In the genomic region with DNA sequence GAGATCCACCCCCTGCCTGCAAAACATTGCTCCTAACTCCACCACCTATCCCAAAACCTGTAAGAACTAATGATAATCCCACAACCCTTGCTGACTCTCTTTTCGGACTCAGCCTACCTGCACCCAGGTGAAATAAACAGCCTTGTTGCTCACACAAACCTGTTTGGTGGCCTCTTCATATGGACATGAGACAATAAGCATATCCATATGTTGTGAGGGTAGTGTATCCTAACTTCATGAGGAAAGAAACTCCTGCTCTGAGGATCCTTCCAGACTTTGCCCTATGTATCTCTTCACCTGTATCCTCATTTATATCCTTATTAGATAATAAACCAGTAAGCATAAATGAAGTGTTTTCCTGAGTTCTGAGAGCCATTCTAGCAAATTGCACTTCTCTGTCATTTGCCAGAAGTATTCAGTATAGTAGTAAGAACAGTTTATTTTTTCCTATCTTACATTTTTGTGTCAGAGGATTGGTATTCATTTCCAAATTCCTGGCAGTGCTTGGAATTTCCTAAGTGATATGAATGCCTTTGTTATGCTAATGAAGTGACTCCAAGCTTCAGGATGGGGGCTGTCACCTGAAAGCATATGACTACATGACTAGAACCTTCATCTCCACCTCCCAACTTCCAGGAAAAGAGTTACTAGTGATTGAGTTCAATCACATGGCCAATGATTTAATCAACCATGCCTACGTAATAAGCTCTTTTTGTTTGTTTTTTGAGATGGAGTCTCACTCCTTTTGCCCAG, we compare ENCODE assay signal across 1 cellular context.
TF ChIP-seq lines count a peak whose summit lies in the region.

No MANE protein-coding gene starts in this region.

TF ChIP-seq in WTC11, 78 proteins besides CTCF, POLR2A, EP300 and RAD21 (continued from another document):
- TF ChIP-seq, protein P1, sequence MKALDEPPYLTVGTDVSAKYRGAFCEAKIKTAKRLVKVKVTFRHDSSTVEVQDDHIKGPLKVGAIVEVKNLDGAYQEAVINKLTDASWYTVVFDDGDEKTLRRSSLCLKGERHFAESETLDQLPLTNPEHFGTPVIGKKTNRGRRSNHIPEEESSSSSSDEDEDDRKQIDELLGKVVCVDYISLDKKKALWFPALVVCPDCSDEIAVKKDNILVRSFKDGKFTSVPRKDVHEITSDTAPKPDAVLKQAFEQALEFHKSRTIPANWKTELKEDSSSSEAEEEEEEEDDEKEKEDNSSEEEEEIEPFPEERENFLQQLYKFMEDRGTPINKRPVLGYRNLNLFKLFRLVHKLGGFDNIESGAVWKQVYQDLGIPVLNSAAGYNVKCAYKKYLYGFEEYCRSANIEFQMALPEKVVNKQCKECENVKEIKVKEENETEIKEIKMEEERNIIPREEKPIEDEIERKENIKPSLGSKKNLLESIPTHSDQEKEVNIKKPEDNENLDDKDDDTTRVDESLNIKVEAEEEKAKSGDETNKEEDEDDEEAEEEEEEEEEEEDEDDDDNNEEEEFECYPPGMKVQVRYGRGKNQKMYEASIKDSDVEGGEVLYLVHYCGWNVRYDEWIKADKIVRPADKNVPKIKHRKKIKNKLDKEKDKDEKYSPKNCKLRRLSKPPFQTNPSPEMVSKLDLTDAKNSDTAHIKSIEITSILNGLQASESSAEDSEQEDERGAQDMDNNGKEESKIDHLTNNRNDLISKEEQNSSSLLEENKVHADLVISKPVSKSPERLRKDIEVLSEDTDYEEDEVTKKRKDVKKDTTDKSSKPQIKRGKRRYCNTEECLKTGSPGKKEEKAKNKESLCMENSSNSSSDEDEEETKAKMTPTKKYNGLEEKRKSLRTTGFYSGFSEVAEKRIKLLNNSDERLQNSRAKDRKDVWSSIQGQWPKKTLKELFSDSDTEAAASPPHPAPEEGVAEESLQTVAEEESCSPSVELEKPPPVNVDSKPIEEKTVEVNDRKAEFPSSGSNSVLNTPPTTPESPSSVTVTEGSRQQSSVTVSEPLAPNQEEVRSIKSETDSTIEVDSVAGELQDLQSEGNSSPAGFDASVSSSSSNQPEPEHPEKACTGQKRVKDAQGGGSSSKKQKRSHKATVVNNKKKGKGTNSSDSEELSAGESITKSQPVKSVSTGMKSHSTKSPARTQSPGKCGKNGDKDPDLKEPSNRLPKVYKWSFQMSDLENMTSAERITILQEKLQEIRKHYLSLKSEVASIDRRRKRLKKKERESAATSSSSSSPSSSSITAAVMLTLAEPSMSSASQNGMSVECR (CRISPR knock-in tag; IDR thresholded peaks at IDR 0.05; ENCODE audit: borderline replicate concordance): no peak
- TF ChIP-seq, protein P2, sequence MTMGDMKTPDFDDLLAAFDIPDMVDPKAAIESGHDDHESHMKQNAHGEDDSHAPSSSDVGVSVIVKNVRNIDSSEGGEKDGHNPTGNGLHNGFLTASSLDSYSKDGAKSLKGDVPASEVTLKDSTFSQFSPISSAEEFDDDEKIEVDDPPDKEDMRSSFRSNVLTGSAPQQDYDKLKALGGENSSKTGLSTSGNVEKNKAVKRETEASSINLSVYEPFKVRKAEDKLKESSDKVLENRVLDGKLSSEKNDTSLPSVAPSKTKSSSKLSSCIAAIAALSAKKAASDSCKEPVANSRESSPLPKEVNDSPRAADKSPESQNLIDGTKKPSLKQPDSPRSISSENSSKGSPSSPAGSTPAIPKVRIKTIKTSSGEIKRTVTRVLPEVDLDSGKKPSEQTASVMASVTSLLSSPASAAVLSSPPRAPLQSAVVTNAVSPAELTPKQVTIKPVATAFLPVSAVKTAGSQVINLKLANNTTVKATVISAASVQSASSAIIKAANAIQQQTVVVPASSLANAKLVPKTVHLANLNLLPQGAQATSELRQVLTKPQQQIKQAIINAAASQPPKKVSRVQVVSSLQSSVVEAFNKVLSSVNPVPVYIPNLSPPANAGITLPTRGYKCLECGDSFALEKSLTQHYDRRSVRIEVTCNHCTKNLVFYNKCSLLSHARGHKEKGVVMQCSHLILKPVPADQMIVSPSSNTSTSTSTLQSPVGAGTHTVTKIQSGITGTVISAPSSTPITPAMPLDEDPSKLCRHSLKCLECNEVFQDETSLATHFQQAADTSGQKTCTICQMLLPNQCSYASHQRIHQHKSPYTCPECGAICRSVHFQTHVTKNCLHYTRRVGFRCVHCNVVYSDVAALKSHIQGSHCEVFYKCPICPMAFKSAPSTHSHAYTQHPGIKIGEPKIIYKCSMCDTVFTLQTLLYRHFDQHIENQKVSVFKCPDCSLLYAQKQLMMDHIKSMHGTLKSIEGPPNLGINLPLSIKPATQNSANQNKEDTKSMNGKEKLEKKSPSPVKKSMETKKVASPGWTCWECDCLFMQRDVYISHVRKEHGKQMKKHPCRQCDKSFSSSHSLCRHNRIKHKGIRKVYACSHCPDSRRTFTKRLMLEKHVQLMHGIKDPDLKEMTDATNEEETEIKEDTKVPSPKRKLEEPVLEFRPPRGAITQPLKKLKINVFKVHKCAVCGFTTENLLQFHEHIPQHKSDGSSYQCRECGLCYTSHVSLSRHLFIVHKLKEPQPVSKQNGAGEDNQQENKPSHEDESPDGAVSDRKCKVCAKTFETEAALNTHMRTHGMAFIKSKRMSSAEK (CRISPR knock-in tag; IDR thresholded peaks at IDR 0.05; ENCODE audit: borderline replicate concordance): no peak
- TF ChIP-seq SMAD4 (CRISPR knock-in tag; IDR thresholded peaks at IDR 0.05) (no peak), ATF6 (CRISPR knock-in tag; IDR thresholded peaks at IDR 0.05) (no peak), GABPB1 (CRISPR knock-in tag; IDR thresholded peaks at IDR 0.05) (no peak), EMX1 (CRISPR knock-in tag; IDR thresholded peaks at IDR 0.05) (no peak), TEAD4 (CRISPR knock-in tag; IDR thresholded peaks at IDR 0.05) (no peak), MXD4 (CRISPR knock-in tag; IDR thresholded peaks at IDR 0.05; ENCODE audit: borderline replicate concordance) (no peak)
